10 cellular contexts compared by ENCODE assay signal in genomic region chr2:43032248-43032893, GRCh38.
DNase-seq lines count a peak whose midpoint lies in the region; ATAC-seq, FAIRE-seq and TF ChIP-seq lines count a peak whose summit lies in the region.
"Had no signal": no experiment of that assay in that cellular context is flagged by ENCODE, and none has a peak within 500 bp of the region (broad histone marks: within the 10 kb centered on the region; RNA-seq: fewer than 3 reads in every experiment).

No MANE protein-coding gene starts in this region.

- H3K27me3 ChIP-seq in H7 (ENCODE audit: control insufficient read depth, insufficient read depth, low read length) (no peaks in the 10 kb centered on the region), HepG2 (ENCODE audit: control insufficient read depth in 1 of 2, insufficient read depth in 2 of 2, low read length in 2 of 2) (no peaks in the 10 kb centered on the region), skeletal muscle satellite cell (ENCODE audit: control insufficient read depth, insufficient read depth, low read length) (no peaks in the 10 kb centered on the region)

- no peak for FAIRE-seq in HepG2 (lab: Jason Lieb, UNC)

- 79% methylated on average over 14 of the region's 14 CpGs for WGBS in HepG2 (ENCODE audit: low lambda C conversion rate)

- H3K4me3 ChIP-seq in H7 (ENCODE audit: insufficient read depth, low read depth, low read length): no peak overlapping the region
- H3K4me3 ChIP-seq in coronary artery: no peak overlapping the region
- no peak overlapping the region for H3K4me3 ChIP-seq in HepG2 (replicated peaks in 1 of 3; ENCODE audit: insufficient read depth in 1 of 3, low read depth in 2 of 3, low read length in 3 of 3)
- no peak overlapping the region for H3K4me3 ChIP-seq in skeletal muscle satellite cell (ENCODE audit: low read length)

- no peak overlapping the region for H3K4me2 ChIP-seq in HepG2 (ENCODE audit: low read depth, low read length)
- peak overlapping the region; percentile 32 for H3K4me2 ChIP-seq in skeletal muscle satellite cell (ENCODE audit: low read length)

- no peaks in the 10 kb centered on the region for H3K79me2 ChIP-seq in HepG2 (ENCODE audit: insufficient read depth, low read length)

- ATAC-seq in HepG2 (no peak), HG03097 (IDR thresholded peaks at IDR 0.05; ENCODE audit: low FRiP score, unreplicated experiment) (no peak)
- ATAC-seq: activated naive CD4-positive, alpha-beta T cell treated with anti-CD3 and anti-CD28 coated beads, Interleukin-2, amount 50 U/mL, for 72 hours had no signal

- BruUV-seq in HepG2 (replicated peaks; lab: Mats Ljungman, UMichigan): no TSS peak

- DNase-seq in H7: peak; percentile 35
- peak; percentile 77 for DNase-seq in coronary artery (ENCODE audit: low spot score)
- DNase-seq in HepG2 (ENCODE audit: low spot score): no peak
- no peak for DNase-seq in cerebellum (ENCODE audit: low spot score)
- DNase-seq in ACHN: no peak
- no peak for DNase-seq in AG08396 (ENCODE audit: low spot score)
- DNase-seq: NCI-H1417 treated with DMSO at 0.1 percent for 48 hours had no signal

- intact Hi-C loops in HepG2 (cut with micrococcal nuclease; ENCODE audit: unreplicated experiment): no loop called here

- H2AFZ ChIP-seq in HepG2 (ENCODE audit: low read length): no peak overlapping the region

- H3K4me1 ChIP-seq in HepG2 (ENCODE audit: insufficient read depth, low read length) (peaks cover under 1% of the 10 kb centered on the region; the same call in 1 of the 2 replicates), skeletal muscle satellite cell (ENCODE audit: control insufficient read depth, insufficient read depth, low read length) (peaks cover 13% of the 10 kb centered on the region)

- TF ChIP-seq EP300 in HepG2 (IDR thresholded peaks at IDR 0.05; ENCODE audit: low read depth in 2 of 2, low read length in 2 of 2) (no peak), HepG2 (CRISPR knock-in tag; IDR thresholded peaks at IDR 0.05; ENCODE audit: borderline replicate concordance) (no peak)

- no peaks in the 10 kb centered on the region for H4K20me1 ChIP-seq in HepG2 (ENCODE audit: insufficient read depth, low read length)

- CTCF ChIA-PET in HepG2 (lab: Yijun Ruan, JAX; ENCODE audit: low intra/inter-chr PET ratio, low total read pairs): no interaction called here

- in situ Hi-C loops in HepG2 (cut with HindIII; ENCODE audit: extremely low pct_ligation_motif_present, low pct_unique_long_range_greater_than_20kb): no loop called here
- in situ Hi-C loops in ACHN (cut with HindIII; ENCODE audit: low pct_ligation_motif_present, low pct_unique_long_range_greater_than_20kb, low sequenced_read_pairs): no loop called here

- H3K27ac ChIP-seq in coronary artery: peak overlapping the region; percentile 51 to 85
- no peak overlapping the region for H3K27ac ChIP-seq in HepG2 (ENCODE audit: extremely low read length, insufficient read depth, low read length)

- H3K9me3 ChIP-seq in HepG2 (ENCODE audit: low read length) (no peaks in the 10 kb centered on the region), skeletal muscle satellite cell (replicated peaks; ENCODE audit: low read length) (no peaks in the 10 kb centered on the region)

- POLR2A ChIA-PET in HepG2 (lab: Yijun Ruan, JAX): interaction anchor here (0.7 to 1.0 kb wide), 2 partner anchors 14 to 53 kb away, joined by 3 read pairs; no protein-coding TSS in a partner anchor

- no peak overlapping the region for H3K9ac ChIP-seq in HepG2 (ENCODE audit: insufficient read depth, low read depth, low read length)
- H3K9ac ChIP-seq in skeletal muscle satellite cell (ENCODE audit: low read depth, low read length): no peak overlapping the region

- TF ChIP-seq POLR2A in HepG2 (IDR thresholded peaks at IDR 0.05; ENCODE audit: insufficient read depth in 1 of 2, low read depth in 2 of 2, low read length in 2 of 2): no peak

- H3K36me3 ChIP-seq in H7 (replicated peaks; ENCODE audit: control insufficient read depth, insufficient read depth, low read length) (no peaks in the 10 kb centered on the region), HepG2 (replicated peaks in 1 of 2; ENCODE audit: control insufficient read depth in 1 of 2, insufficient read depth in 2 of 2, low read length in 2 of 2) (no peaks in the 10 kb centered on the region), skeletal muscle satellite cell (ENCODE audit: insufficient read depth, low read length) (no peaks in the 10 kb centered on the region)

- no peak for TF ChIP-seq RAD21 in HepG2 (CRISPR knock-in tag; IDR thresholded peaks at IDR 0.05)

- no peak for TF ChIP-seq CTCF in coronary artery (IDR thresholded peaks at IDR 0.05)
- no peak for TF ChIP-seq CTCF in HepG2 (CRISPR knock-in tag; IDR thresholded peaks at IDR 0.05)

TF ChIP-seq in HepG2, 621 proteins besides CTCF, POLR2A, EP300 and RAD21:
- TF ChIP-seq MAFK (conservative IDR thresholded peaks at IDR 0.05 in 1 of 2, IDR thresholded peaks at IDR 0.05 in 1 of 2; ENCODE audit: low read length in 2 of 2): peak in 1 of 2 experiments; percentile 32; a peak in 1 of 4 replicates
- TF ChIP-seq MAFF (IDR thresholded peaks at IDR 0.05; ENCODE audit: low read depth, low read length): peak; percentile 19; the same call in 1 of the 2 replicates
- TF ChIP-seq TRAFD1 (CRISPR knock-in tag; IDR thresholded peaks at IDR 0.05; ENCODE audit: borderline replicate concordance): no peak

Comparison
In these comparisons a context has a peak if more than half of its experiments do, and no peak if none do; other contexts are left out.
1. DNase-seq: peak in H7 (single experiment) and coronary artery (single experiment); none in HepG2 (single experiment), cerebellum (single experiment), ACHN (single experiment) and AG08396 (single experiment).